8 cellular contexts compared by ENCODE assay signal in genomic region chr18:58768293-58768974, GRCh38.
DNase-seq lines count a peak whose midpoint lies in the region; ATAC-seq and TF ChIP-seq lines count a peak whose summit lies in the region.

No MANE protein-coding gene starts in this region.

- H3K4me2 ChIP-seq in KMS-11, result peak overlapping the region; percentile 49; the same call in 1 of the 2 replicates

- H3K4me3 Mint-ChIP-seq in osteocyte (ENCODE audit: unreplicated experiment), result peak overlapping the region; percentile 75

- H3K27me3 ChIP-seq in KMS-11 (ENCODE audit: insufficient read depth, low read depth) (peaks cover 2% of the 10 kb centered on the region; the same call in 1 of the 2 replicates), RWPE2 (ENCODE audit: insufficient read depth, poor library complexity, severe bottlenecking) (no peaks in the 10 kb centered on the region), tibial nerve (peaks cover 0 to 5% of the 10 kb centered on the region in 2 donors)

- no peaks in the 10 kb centered on the region for H3K79me2 ChIP-seq in KMS-11 (ENCODE audit: insufficient read depth, low read depth)

- 38 to 51% methylated on average over 8 to 11 of the region's 40 CpGs for WGBS in tibial nerve, 2 donors

- peaks cover 9% of the 10 kb centered on the region for H3K4me1 Mint-ChIP-seq in osteocyte (ENCODE audit: unreplicated experiment)

- no peak for TF ChIP-seq POLR2A in tibial nerve (IDR thresholded peaks at IDR 0.05)

- no peaks in the 10 kb centered on the region for H4K20me1 ChIP-seq in KMS-11 (ENCODE audit: insufficient read depth)

- ATAC-seq in GM21825 (IDR thresholded peaks at IDR 0.05; ENCODE audit: unreplicated experiment), result peak; percentile 88
- peak; percentile 88 for ATAC-seq in RWPE2 (ENCODE audit: low read depth)

- no peaks in the 10 kb centered on the region for H3K36me3 Mint-ChIP-seq in osteocyte (ENCODE audit: unreplicated experiment)

- TF ChIP-seq CTCF in KMS-11 (conservative IDR thresholded peaks at IDR 0.05; ENCODE audit: low read depth, low read length), result peak; percentile 86
- TF ChIP-seq CTCF in RWPE2 (IDR thresholded peaks at IDR 0.05; ENCODE audit: poor library complexity, severe bottlenecking), result peak; percentile 90
- peak; percentile 96 for TF ChIP-seq CTCF in osteocyte (IDR thresholded peaks at IDR 0.05)
- peak; percentile 71 to 94 (median 83) for TF ChIP-seq CTCF in tibial nerve (IDR thresholded peaks at IDR 0.05)

- no peak overlapping the region for H3K9ac ChIP-seq in KMS-11

- H3K27ac Mint-ChIP-seq in osteocyte (ENCODE audit: unreplicated experiment), result no peak overlapping the region

- no peak overlapping the region for H3K27ac ChIP-seq in KMS-11
- peak overlapping the region; percentile 40 for H3K27ac ChIP-seq in RWPE2 (ENCODE audit: poor library complexity, severe bottlenecking)
- no peak overlapping the region for H3K27ac ChIP-seq in tibial nerve

- peaks cover 50% of the 10 kb centered on the region for H3K4me1 ChIP-seq in KMS-11 (ENCODE audit: low read depth, poor library complexity, severe bottlenecking)
- H3K4me1 ChIP-seq in RWPE2 (ENCODE audit: insufficient read depth, poor library complexity, severe bottlenecking), result peaks cover 8% of the 10 kb centered on the region
- H3K4me1 ChIP-seq in tibial nerve, result peaks cover 0 to 18% (median 12%) of the 10 kb centered on the region in 4 donors

- no peaks in the 10 kb centered on the region for H3K36me3 ChIP-seq in KMS-11 (ENCODE audit: insufficient read depth)
- H3K36me3 ChIP-seq in RWPE2 (ENCODE audit: low read depth), result no peaks in the 10 kb centered on the region
- H3K36me3 ChIP-seq in tibial nerve, result no peaks in the 10 kb centered on the region

- H3K4me3 ChIP-seq in KMS-11 (IDR thresholded peaks at IDR 0.05; ENCODE audit: insufficient read depth, low read depth, low read length) (no peak overlapping the region), RWPE2 (ENCODE audit: severe bottlenecking) (peak overlapping the region; percentile 10), tibial nerve (peak overlapping the region; percentile 13 to 38 (median 29))

- H3K9me3 Mint-ChIP-seq in osteocyte (ENCODE audit: unreplicated experiment), result no peaks in the 10 kb centered on the region

- DNase-seq in DMS79 treated with DMSO at 0.1 percent for 48 hours (lab: John Stamatoyannopoulos, UW) (peak; percentile 82), RWPE2 (ENCODE audit: low spot score) (peak; percentile 77), germinal center (ENCODE audit: low spot score) (peak; percentile 87), osteocyte (ENCODE audit: extremely low spot score, unreplicated experiment) (peak; percentile 90), tibial nerve (ENCODE audit: low spot score in 2 of 2) (peak; percentile 48 to 49)
- DNase-seq in activated gamma-delta T cell treated with anti-CD3 and anti-CD28 coated beads, Interleukin-2, amount 50 U/mL, for 16 hours (ENCODE audit: low read depth), result peak; percentile 37

- no peak for TF ChIP-seq EP300 in tibial nerve (IDR thresholded peaks at IDR 0.05)

- peaks cover 28% of the 10 kb centered on the region for H3K27me3 Mint-ChIP-seq in osteocyte (ENCODE audit: unreplicated experiment)

- peak overlapping the region; percentile 65 for H2AFZ ChIP-seq in KMS-11 (ENCODE audit: low read depth)

- H3K9me3 ChIP-seq in RWPE2 (ENCODE audit: severe bottlenecking) (no peaks in the 10 kb centered on the region), tibial nerve (no peaks in the 10 kb centered on the region)

Comparison
In these comparisons a context has a peak if more than half of its experiments do, and no peak if none do; other contexts are left out.
1. DNase-seq: peak in every context shown above with its lines; median percentile 90 in osteocyte; 87 in germinal center; 82 in DMS79 treated with DMSO at 0.1 percent for 48 hours; 77 in RWPE2; 48 in tibial nerve; 37 in activated gamma-delta T cell treated with anti-CD3 and anti-CD28 coated beads, Interleukin-2, amount 50 U/mL, for 16 hours.